Comparison of ENCODE assay signal across 18 cellular contexts in genomic region chr3:109910772-109911171, GRCh38.
"Had no signal": no experiment of that assay in that cellular context is flagged by ENCODE, and none has a peak within 500 bp of the region (broad histone marks: within the 10 kb centered on the region; RNA-seq: fewer than 3 reads in every experiment).

No MANE protein-coding gene starts in this region.

- FAIRE-seq: astrocyte, colon, endothelial cell of umbilical vein, pancreas had no signal

- DNase-seq: activated T-cell treated with anti-CD3 and anti-CD28 coated beads, Interleukin-2, amount 50 U/mL, for 1 hour; effector memory CD4-positive, alpha-beta T cell; esophagus squamous epithelium; heart right ventricle; islet precursor cell; pancreas; right lobe of liver; stimulated activated CD4-positive, alpha-beta T cell treated with anti-CD3 and anti-CD28 coated beads, Interleukin-1b, Interleukin-23, amount 100 ng/mL, for 48 hours; substantia nigra; T-helper 1 cell; thyroid gland had no signal

- H3K4me1 ChIP-seq: esophagus squamous epithelium, heart right ventricle, pancreas, right lobe of liver, thyroid gland had no signal

- ATAC-seq: activated naive CD4-positive, alpha-beta T cell treated with anti-CD3 and anti-CD28 coated beads, Interleukin-2, amount 50 U/mL, for 72 hours; heart right ventricle; left lobe of liver; pancreas; right lobe of liver; WTC11 had no signal

- H3K36me3 ChIP-seq: esophagus squamous epithelium, heart right ventricle, pancreas, right lobe of liver, thyroid gland had no signal

- H3K27me3 ChIP-seq: esophagus squamous epithelium, heart right ventricle, pancreas, right lobe of liver, thyroid gland had no signal

- H3K27ac ChIP-seq: esophagus squamous epithelium, heart right ventricle, pancreas, right lobe of liver, skin epidermis, thyroid gland had no signal

- H3K4me3 ChIP-seq: esophagus squamous epithelium, heart right ventricle, pancreas, right lobe of liver, skin epidermis, thyroid gland had no signal

- H3K9me3 ChIP-seq: pancreas, thyroid gland had no signal
